ENCODE assay signal across 8 cellular contexts in genomic region chr22:50531546-50532352, GRCh38. TPM values are rescaled to one million over a fixed set of nuclear protein-coding genes. Genes with fewer than 3 reads are reported as not detected.
A peak's percentile ranks its signal among the peaks of the same experiment; 100 is the strongest.
DNase-seq lines count a peak whose midpoint lies in the region; ATAC-seq and TF ChIP-seq lines count a peak whose summit lies in the region.

No MANE protein-coding gene starts in this region.

- H3K4me3 ChIP-seq in body of pancreas, result peak overlapping the region in 1 of 2 donors; percentile 17
- peak overlapping the region; percentile 57 for H3K4me3 ChIP-seq in iPS-18a (ENCODE audit: low read length)
- peak overlapping the region; percentile 58 for H3K4me3 ChIP-seq in skeletal muscle satellite cell (ENCODE audit: low read length)

- DNase-seq in COLO668 (lab: John Stamatoyannopoulos, UW; ENCODE audit: unreplicated experiment), result peak; percentile 71
- peak; percentile 46 for DNase-seq in SW480 (ENCODE audit: low spot score)
- DNase-seq in body of pancreas, result peak; percentile 73 to 83 (median 82)
- no peak for DNase-seq in GM19240 (ENCODE audit: insufficient read length, low spot score)

- H3K4me2 ChIP-seq in skeletal muscle satellite cell (ENCODE audit: low read length), result peak overlapping the region; percentile 73

- ATAC-seq in HG02678 (IDR thresholded peaks at IDR 0.05; ENCODE audit: unreplicated experiment) (peak; percentile 31), body of pancreas (peak; percentile 65), GM21381 (IDR thresholded peaks at IDR 0.05; ENCODE audit: unreplicated experiment) (no peak)

- TF ChIP-seq POLR2A in body of pancreas (IDR thresholded peaks at IDR 0.05), result peak; percentile 11 to 48 (median 39)

- peak overlapping the region; percentile 70 to 90 (median 82) for H3K27ac ChIP-seq in body of pancreas
- no peak overlapping the region for H3K27ac ChIP-seq in iPS-18a (ENCODE audit: low read length)

- H3K9ac ChIP-seq in iPS-18a (ENCODE audit: low read length) (peak overlapping the region; percentile 28), skeletal muscle satellite cell (ENCODE audit: low read depth, low read length) (peak overlapping the region; percentile 64)

- whole genome bisulfite sequencing in body of pancreas, 2 donors, result 1 to 3% methylated on average over 7 to 75 of the region's 84 CpGs

- H3K36me3 ChIP-seq in body of pancreas (replicated peaks in 1 of 2; ENCODE audit: insufficient read depth in 1 of 2, low read depth in 2 of 2) (no peaks in the 10 kb centered on the region), iPS-18a (ENCODE audit: control insufficient read depth, low read depth, low read length) (no peaks in the 10 kb centered on the region), skeletal muscle satellite cell (ENCODE audit: insufficient read depth, low read length) (no peaks in the 10 kb centered on the region)

- TF ChIP-seq CTCF in body of pancreas (IDR thresholded peaks at IDR 0.05), result no peak

- H3K9me3 ChIP-seq in body of pancreas (no peaks in the 10 kb centered on the region), iPS-18a (ENCODE audit: control insufficient read depth, low read depth, low read length) (no peaks in the 10 kb centered on the region), skeletal muscle satellite cell (replicated peaks; ENCODE audit: low read length) (no peaks in the 10 kb centered on the region)

- H3K4me1 ChIP-seq in body of pancreas (peaks cover 46% of the 10 kb centered on the region), iPS-18a (ENCODE audit: control insufficient read depth, low read depth, low read length) (peaks cover 4% of the 10 kb centered on the region), skeletal muscle satellite cell (ENCODE audit: control insufficient read depth, insufficient read depth, low read length) (peaks cover 44% of the 10 kb centered on the region)

- H3K27me3 ChIP-seq in body of pancreas (peaks cover 0 to 21% of the 10 kb centered on the region in 2 donors), iPS-18a (ENCODE audit: control insufficient read depth, insufficient read depth, low read length) (peaks cover 76% of the 10 kb centered on the region), skeletal muscle satellite cell (ENCODE audit: control insufficient read depth, insufficient read depth, low read length) (peaks cover 29% of the 10 kb centered on the region)

- intact Hi-C loops in body of pancreas (cut with DNase I), result no loop called here

RNA-seq across cellular contexts. Expression of gene TYMP, which starts 1.9 kb away (rescaled TPM):
- 10 to 100 TPM; 29.8 to 65.3 TPM for total RNA-seq in body of pancreas
- 27.9 and 46.7 TPM in 2 replicates for total RNA-seq in skeletal muscle satellite cell (2012; rRNA removed)

RNA-seq across cellular contexts. Expression of gene SCO2, which starts 6.4 kb away (rescaled TPM):
- 1 to 10 TPM in 1 of 2 donors, not detected in 1; 1.6 TPM for total RNA-seq in body of pancreas
- 6.6 and 7.4 TPM in 2 replicates for total RNA-seq in skeletal muscle satellite cell (2012; rRNA removed)

RNA-seq across cellular contexts. Expression of gene KLHDC7B, which starts 13.9 kb away (rescaled TPM):
- not detected for total RNA-seq in body of pancreas
- total RNA-seq in skeletal muscle satellite cell (2012; rRNA removed), result under 0.01 TPM in 2 replicates

RNA-seq across cellular contexts. Expression of gene NCAPH2, which starts 23.7 kb away (rescaled TPM):
- 10 to 100 TPM; 30.6 to 35.9 TPM for total RNA-seq in body of pancreas
- 34.0 and 40.6 TPM in 2 replicates for total RNA-seq in skeletal muscle satellite cell (2012; rRNA removed)

RNA-seq across cellular contexts. Expression of gene LMF2, which starts 24.2 kb away (rescaled TPM):
- 100 to 1,000 TPM; 147 to 158 TPM for total RNA-seq in body of pancreas
- total RNA-seq in skeletal muscle satellite cell (2012; rRNA removed), result 39.8 and 53.3 TPM in 2 replicates
